ENCODE assay signal across 14 cellular contexts in genomic region chr9:136146126-136147037, GRCh38. TPM values are rescaled to one million over a fixed set of nuclear protein-coding genes. Genes with fewer than 3 reads are reported as not detected.
A peak's percentile ranks its signal among the peaks of the same experiment; 100 is the strongest.
DNase-seq lines count a peak whose midpoint lies in the region; ATAC-seq and TF ChIP-seq lines count a peak whose summit lies in the region.
"Had no signal": no experiment of that assay in that cellular context is flagged by ENCODE, and none has a peak within 500 bp of the region (broad histone marks: within the 10 kb centered on the region; RNA-seq: fewer than 3 reads in every experiment).

No MANE protein-coding gene starts in this region.

- TF ChIP-seq CTCF in HEK293 (tag by site-specific recombination; IDR thresholded peaks at IDR 0.05) (no peak), WTC11 (IDR thresholded peaks at IDR 0.05) (no peak), endodermal cell (conservative IDR thresholded peaks at IDR 0.05) (no peak)

- CTCF ChIA-PET in HEK293 (lab: Yijun Ruan, JAX) = interaction anchor here (0.6 to 1.4 kb wide), 5 partner anchors 8 to 141 kb away, joined by 3 to 15 read pairs (median 4); no protein-coding TSS in a partner anchor
- CTCF ChIA-PET in WTC11 (lab: Charles Lee) = interaction anchor here (0.9 to 4.3 kb wide), 6 partner anchors 8 to 138 kb away, joined by 3 to 22 read pairs (median 4); no protein-coding TSS in a partner anchor
- CTCF ChIA-PET in CD4-positive, alpha-beta memory T cell (lab: Charles Lee; ENCODE audit: partially characterized antibody) = no interaction called here
- CTCF ChIA-PET in activated CD4-positive, alpha-beta memory T cell treated with anti-CD3 and anti-CD28 coated beads, Interleukin-2, amount 10 ng/mL, durations not matched to agents 7 days and 5 days (lab: Charles Lee) = no interaction called here

- no peaks in the 10 kb centered on the region for H3K9me3 ChIP-seq in HEK293 (ENCODE audit: control insufficient read depth, insufficient read depth, low read depth, low read length)
- H3K9me3 ChIP-seq in endodermal cell (ENCODE audit: control insufficient read depth, low read length) = no peaks in the 10 kb centered on the region
- H3K9me3 ChIP-seq in neuronal stem cell (replicated peaks in 1 of 2; ENCODE audit: control insufficient read depth in 2 of 2, insufficient read depth in 1 of 2, low read depth in 1 of 2, low read length in 2 of 2) = peaks cover 0 to 4% of the 10 kb centered on the region in 2 donors
- no peaks in the 10 kb centered on the region for H3K9me3 ChIP-seq in CD4-positive, alpha-beta memory T cell (ENCODE audit: control insufficient read depth in 1 of 2, low read length in 2 of 2)
- H3K9me3 ChIP-seq: HAP-1 had no signal

- H4K8ac ChIP-seq in neuronal stem cell (ENCODE audit: low read depth, low read length) = no peak overlapping the region

- H3K23ac ChIP-seq in neuronal stem cell (ENCODE audit: low read depth, low read length, poor library complexity) = peak overlapping the region; percentile 65

- H2BK5ac ChIP-seq in neuronal stem cell (ENCODE audit: low read length) = no peak overlapping the region

- peaks cover 1% of the 10 kb centered on the region for H3K79me1 ChIP-seq in neuronal stem cell (ENCODE audit: low read depth, low read length)

- DNase-seq in WTC11 (ENCODE audit: low spot score) (peak; percentile 8), endodermal cell (peak; percentile 39), neuronal stem cell (ENCODE audit: low spot score) (no peak)
- no peak for DNase-seq in CD4-positive, alpha-beta memory T cell
- DNase-seq in activated CD4-positive, alpha-beta memory T cell treated with anti-CD3 and anti-CD28 coated beads, Interleukin-2, amount 10 ng/mL, durations not matched to agents 7 days and 5 days = no peak
- DNase-seq: C1 segment of cervical spinal cord; CD4-positive, alpha-beta T cell had no signal

- H2AFZ ChIP-seq in neuronal stem cell (ENCODE audit: low read length) = no peak overlapping the region
- H2AFZ ChIP-seq: GM23338 had no signal

- H2BK12ac ChIP-seq in neuronal stem cell (ENCODE audit: low read length) = peak overlapping the region; percentile 90

- no peak overlapping the region for H3K27ac Mint-ChIP-seq in WTC11
- no peak overlapping the region for H3K27ac Mint-ChIP-seq in endodermal cell
- no peak overlapping the region for H3K27ac Mint-ChIP-seq in CD4-positive, alpha-beta memory T cell
- no peak overlapping the region for H3K27ac Mint-ChIP-seq in activated CD4-positive, alpha-beta memory T cell treated with anti-CD3 and anti-CD28 coated beads, Interleukin-2, amount 10 ng/mL, durations not matched to agents 7 days and 5 days
- H3K27ac Mint-ChIP-seq: B cell; CD4-positive, alpha-beta T cell; GM23338 had no signal

- H3K27ac ChIP-seq in HEK293 (ENCODE audit: extremely low read depth, low read depth, low read length) (no peak overlapping the region), endodermal cell (ENCODE audit: low read depth, low read length) (no peak overlapping the region), neuronal stem cell (replicated peaks; ENCODE audit: low read length) (no peak overlapping the region)
- H3K27ac ChIP-seq in CD4-positive, alpha-beta memory T cell (ENCODE audit: low read depth, low read length) = no peak overlapping the region

- 84 to 87% methylated on average over 21 to 33 of the region's 33 CpGs for WGBS in endodermal cell (ENCODE audit: insufficient coverage in 1 of 2, insufficient read length in 1 of 2), 2 experiments
- no CpG with 5 or more reads among the region's 33 CpGs for WGBS in neuronal stem cell (ENCODE audit: extremely low coverage in 2 of 2, insufficient read length in 2 of 2, insufficient replicate concordance in 1 of 2), 2 donors

- intact Hi-C loops in CD4-positive, alpha-beta memory T cell (cut with micrococcal nuclease) = no loop called here

- H3K4me1 Mint-ChIP-seq in WTC11 (peaks cover 12% of the 10 kb centered on the region), endodermal cell (peaks cover 2% of the 10 kb centered on the region)
- no peaks in the 10 kb centered on the region for H3K4me1 Mint-ChIP-seq in CD4-positive, alpha-beta memory T cell
- H3K4me1 Mint-ChIP-seq in activated CD4-positive, alpha-beta memory T cell treated with anti-CD3 and anti-CD28 coated beads, Interleukin-2, amount 10 ng/mL, durations not matched to agents 7 days and 5 days = no peaks in the 10 kb centered on the region
- H3K4me1 Mint-ChIP-seq: B cell had no signal

- H4K91ac ChIP-seq in neuronal stem cell (ENCODE audit: low read depth, low read length, poor library complexity) = no peak overlapping the region

- H3K4me3 ChIP-seq in HEK293 (ENCODE audit: low read depth, low read length) (no peak overlapping the region), endodermal cell (ENCODE audit: low read length) (no peak overlapping the region), neuronal stem cell (ENCODE audit: low read length in 2 of 2) (peak overlapping the region in 1 of 2 donors; percentile 50)
- no peak overlapping the region for H3K4me3 ChIP-seq in CD4-positive, alpha-beta memory T cell (ENCODE audit: low read length in 2 of 2)
- H3K4me3 ChIP-seq: GM23338, HAP-1 had no signal

- H3K27me3 Mint-ChIP-seq in WTC11 (ENCODE audit: low read depth) = no peaks in the 10 kb centered on the region
- no peaks in the 10 kb centered on the region for H3K27me3 Mint-ChIP-seq in endodermal cell (ENCODE audit: insufficient read depth)
- H3K27me3 Mint-ChIP-seq in CD4-positive, alpha-beta memory T cell = peaks cover 8 to 13% of the 10 kb centered on the region in 2 donors
- peaks cover 2% of the 10 kb centered on the region for H3K27me3 Mint-ChIP-seq in activated CD4-positive, alpha-beta memory T cell treated with anti-CD3 and anti-CD28 coated beads, Interleukin-2, amount 10 ng/mL, durations not matched to agents 7 days and 5 days

- no peak overlapping the region for H3K4ac ChIP-seq in neuronal stem cell (ENCODE audit: low read length)

- H3K4me3 Mint-ChIP-seq in WTC11 = no peak overlapping the region
- no peak overlapping the region for H3K4me3 Mint-ChIP-seq in endodermal cell
- no peak overlapping the region for H3K4me3 Mint-ChIP-seq in CD4-positive, alpha-beta memory T cell
- H3K4me3 Mint-ChIP-seq in activated CD4-positive, alpha-beta memory T cell treated with anti-CD3 and anti-CD28 coated beads, Interleukin-2, amount 10 ng/mL, durations not matched to agents 7 days and 5 days = no peak overlapping the region
- H3K4me3 Mint-ChIP-seq: B cell; CD4-positive, alpha-beta T cell; GM23338 had no signal

- H3K36me3 Mint-ChIP-seq in WTC11 = no peaks in the 10 kb centered on the region
- H3K36me3 Mint-ChIP-seq in endodermal cell (ENCODE audit: low read depth) = no peaks in the 10 kb centered on the region
- no peaks in the 10 kb centered on the region for H3K36me3 Mint-ChIP-seq in CD4-positive, alpha-beta memory T cell
- no peaks in the 10 kb centered on the region for H3K36me3 Mint-ChIP-seq in activated CD4-positive, alpha-beta memory T cell treated with anti-CD3 and anti-CD28 coated beads, Interleukin-2, amount 10 ng/mL, durations not matched to agents 7 days and 5 days (ENCODE audit: low read depth)

- no peak overlapping the region for H2BK15ac ChIP-seq in neuronal stem cell (ENCODE audit: low read length)

- H3K18ac ChIP-seq in neuronal stem cell (ENCODE audit: low read length) = peak overlapping the region; percentile 63

- ATAC-seq in WTC11 (no peak), HG03108 (IDR thresholded peaks at IDR 0.05; ENCODE audit: unreplicated experiment) (no peak)
- ATAC-seq: GM23338 had no signal

- peak overlapping the region; percentile 99 for H3K14ac ChIP-seq in neuronal stem cell (ENCODE audit: low read length)

- H3K36me3 ChIP-seq in HEK293 (ENCODE audit: control insufficient read depth in 2 of 2, insufficient read depth in 1 of 2, low read length in 2 of 2) (no peaks in the 10 kb centered on the region), endodermal cell (ENCODE audit: control insufficient read depth, insufficient read depth, low read length) (no peaks in the 10 kb centered on the region), neuronal stem cell (replicated peaks in 1 of 2; ENCODE audit: control insufficient read depth in 2 of 2, insufficient read depth in 2 of 2, low read length in 2 of 2) (no peaks in the 10 kb centered on the region)
- H3K36me3 ChIP-seq in CD4-positive, alpha-beta memory T cell (ENCODE audit: insufficient read depth, low read length) = no peaks in the 10 kb centered on the region
- H3K36me3 ChIP-seq: HAP-1 had no signal

- H3K9me3 Mint-ChIP-seq in WTC11 (no peaks in the 10 kb centered on the region), endodermal cell (no peaks in the 10 kb centered on the region)
- H3K9me3 Mint-ChIP-seq in CD4-positive, alpha-beta memory T cell = no peaks in the 10 kb centered on the region
- H3K9me3 Mint-ChIP-seq in activated CD4-positive, alpha-beta memory T cell treated with anti-CD3 and anti-CD28 coated beads, Interleukin-2, amount 10 ng/mL, durations not matched to agents 7 days and 5 days = no peaks in the 10 kb centered on the region
- H3K9me3 Mint-ChIP-seq: CD4-positive, alpha-beta T cell; GM23338 had no signal

- H2BK120ac ChIP-seq in neuronal stem cell (ENCODE audit: low read depth, low read length) = no peak overlapping the region

- H3K27me3 ChIP-seq in endodermal cell (ENCODE audit: control insufficient read depth, insufficient read depth, low read length, poor library complexity, severe bottlenecking) = no peaks in the 10 kb centered on the region
- H3K27me3 ChIP-seq in neuronal stem cell (ENCODE audit: control insufficient read depth in 3 of 3, insufficient read depth in 3 of 3, low read depth in 1 of 3, low read length in 3 of 3) = peaks cover 2 to 71% (median 12%) of the 10 kb centered on the region in 3 experiments
- no peaks in the 10 kb centered on the region for H3K27me3 ChIP-seq in CD4-positive, alpha-beta memory T cell (ENCODE audit: insufficient read depth, low read length)

- no peak overlapping the region for H3K4me2 ChIP-seq in neuronal stem cell (ENCODE audit: insufficient read depth, low read length, poor library complexity, severe bottlenecking)
- H3K4me2 ChIP-seq: GM23338 had no signal

- peak overlapping the region; percentile 35 for H2AK5ac ChIP-seq in neuronal stem cell (ENCODE audit: low read depth, low read length)

- H3K9ac ChIP-seq in endodermal cell (ENCODE audit: extremely low read depth, low read length, poor library complexity, severe bottlenecking) (no peak overlapping the region), neuronal stem cell (ENCODE audit: low read depth, low read length, poor library complexity) (peak overlapping the region; percentile 30)

- POLR2A ChIA-PET in HEK293 (lab: Yijun Ruan, JAX) (interaction anchor here (0.6 kb wide), 1 partner anchor 14 kb away, joined by 3 read pairs; no protein-coding TSS in a partner anchor), WTC11 (lab: Charles Lee) (interaction anchor here (1.5 kb wide), 1 partner anchor 56 kb away, joined by 4 read pairs; no protein-coding TSS in a partner anchor)
- POLR2A ChIA-PET in CD4-positive, alpha-beta memory T cell (lab: Charles Lee; ENCODE audit: partially characterized antibody) = no interaction called here
- POLR2A ChIA-PET in activated CD4-positive, alpha-beta memory T cell treated with anti-CD3 and anti-CD28 coated beads, Interleukin-2, amount 10 ng/mL, durations not matched to agents 7 days and 5 days (lab: Charles Lee) = no interaction called here

- H3K4me1 ChIP-seq in HEK293 (ENCODE audit: control insufficient read depth, insufficient read depth, low read length) = no peaks in the 10 kb centered on the region
- no peaks in the 10 kb centered on the region for H3K4me1 ChIP-seq in endodermal cell (ENCODE audit: control insufficient read depth, insufficient read depth, low read length)
- peaks cover 11 to 18% of the 10 kb centered on the region in 2 donors for H3K4me1 ChIP-seq in neuronal stem cell (ENCODE audit: control insufficient read depth in 2 of 2, insufficient read depth in 1 of 2, low read depth in 1 of 2, low read length in 2 of 2)
- no peaks in the 10 kb centered on the region for H3K4me1 ChIP-seq in CD4-positive, alpha-beta memory T cell (ENCODE audit: insufficient read depth, low read length)
- H3K4me1 ChIP-seq: HAP-1 had no signal

RNA-seq across cellular contexts. Expression of gene TMEM250, which starts 27.7 kb away (rescaled TPM):
- total RNA-seq in WTC11 (2021) (39.4 to 41.0 TPM (median 39.5 TPM) in 3 replicates), endodermal cell (10 to 100 TPM; 56.4 to 58.4 TPM)
- polyA plus RNA-seq in endodermal cell (2013, experiment 1 of 2) = 28.9 TPM
- 28.8 TPM for polyA plus RNA-seq in endodermal cell (2013, experiment 2 of 2)
- 23.6 TPM for polyA plus RNA-seq in neuronal stem cell (2013, experiment 1 of 2)
- polyA plus RNA-seq in neuronal stem cell (2013, experiment 2 of 2) = 22.7 TPM
- 10 to 100 TPM; 52.1 to 55.8 TPM for total RNA-seq in CD4-positive, alpha-beta memory T cell
- polyA plus RNA-seq in CD4-positive, alpha-beta memory T cell = 10 to 100 TPM; 46.7 to 67.3 TPM
- total RNA-seq in activated CD4-positive, alpha-beta memory T cell treated with anti-CD3 and anti-CD28 coated beads, Interleukin-2, amount 10 ng/mL, durations not matched to agents 7 days and 5 days = 10 to 100 TPM; 47.0 to 49.0 TPM

RNA-seq across cellular contexts. Expression of gene NACC2, which starts 51.3 kb away (rescaled TPM):
- total RNA-seq in WTC11 (2021) = 14.1 to 17.1 TPM (median 14.5 TPM) in 3 replicates
- 10 to 100 TPM; 12.4 to 16.7 TPM for total RNA-seq in endodermal cell
- 6.4 TPM for polyA plus RNA-seq in endodermal cell (2013, experiment 1 of 2)
- polyA plus RNA-seq in endodermal cell (2013, experiment 2 of 2) = 6.8 TPM
- polyA plus RNA-seq in neuronal stem cell (2013, experiment 1 of 2) = 4.9 TPM
- 5.0 TPM for polyA plus RNA-seq in neuronal stem cell (2013, experiment 2 of 2)
- total RNA-seq in CD4-positive, alpha-beta memory T cell = 10 to 100 TPM; 11.5 to 12.2 TPM
- polyA plus RNA-seq in CD4-positive, alpha-beta memory T cell = 1 to 10 TPM in 1 of 2 donors, under 1 TPM in 1; 0.58 to 2.6 TPM
- 1 to 10 TPM; 8.1 to 8.7 TPM for total RNA-seq in activated CD4-positive, alpha-beta memory T cell treated with anti-CD3 and anti-CD28 coated beads, Interleukin-2, amount 10 ng/mL, durations not matched to agents 7 days and 5 days

RNA-seq across cellular contexts. Expression of gene LHX3, which starts 58.5 kb away (rescaled TPM):
- 0.11 TPM in 1 of 3 replicates, not detected in the others for total RNA-seq in WTC11 (2021)
- not detected for total RNA-seq in endodermal cell
- 0.11 TPM for polyA plus RNA-seq in endodermal cell (2013, experiment 1 of 2)
- not detected for polyA plus RNA-seq in endodermal cell (2013, experiment 2 of 2)
- polyA plus RNA-seq in neuronal stem cell (2013, experiment 1 of 2) = not detected
- polyA plus RNA-seq in neuronal stem cell (2013, experiment 2 of 2) = not detected
- not detected for total RNA-seq in CD4-positive, alpha-beta memory T cell
- not detected for polyA plus RNA-seq in CD4-positive, alpha-beta memory T cell
- total RNA-seq in activated CD4-positive, alpha-beta memory T cell treated with anti-CD3 and anti-CD28 coated beads, Interleukin-2, amount 10 ng/mL, durations not matched to agents 7 days and 5 days = under 1 TPM in 1 of 2 experiments, not detected in 1; 0.08 TPM
- total RNA-seq: G401, GM23338, HT1080 had no signal

Comparison
In these comparisons a context has a peak if more than half of its experiments do, and no peak if none do; other contexts are left out.
1. DNase-seq: peak in WTC11 (single experiment) and endodermal cell (single experiment); none in neuronal stem cell (single experiment), CD4-positive, alpha-beta memory T cell (0 of 5) and activated CD4-positive, alpha-beta memory T cell treated with anti-CD3 and anti-CD28 coated beads, Interleukin-2, amount 10 ng/mL, durations not matched to agents 7 days and 5 days (single experiment).
2. CTCF ChIA-PET loops: an anchor here in HEK293 (0.6 to 1.4 kb wide) and WTC11 (0.9 to 4.3 kb wide); none called in CD4-positive, alpha-beta memory T cell and activated CD4-positive, alpha-beta memory T cell treated with anti-CD3 and anti-CD28 coated beads, Interleukin-2, amount 10 ng/mL, durations not matched to agents 7 days and 5 days.
3. POLR2A ChIA-PET loops: an anchor here in HEK293 (0.6 kb wide) and WTC11 (1.5 kb wide); none called in CD4-positive, alpha-beta memory T cell and activated CD4-positive, alpha-beta memory T cell treated with anti-CD3 and anti-CD28 coated beads, Interleukin-2, amount 10 ng/mL, durations not matched to agents 7 days and 5 days.